ENCODE assay signal across 8 cellular contexts in the genomic region with DNA sequence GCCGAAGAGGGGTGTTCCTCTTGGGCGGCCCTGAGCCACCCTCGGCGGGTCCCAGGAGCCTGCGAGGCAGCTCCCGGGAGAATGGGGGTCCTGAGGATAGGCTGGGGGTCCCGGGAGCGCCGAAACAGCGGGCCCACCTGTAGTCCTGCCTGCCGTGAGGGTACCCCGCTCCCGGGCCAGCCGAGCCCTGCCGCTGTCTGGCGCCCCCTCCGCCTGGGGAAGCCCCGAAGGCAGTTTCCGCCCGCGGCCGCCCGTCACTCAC. TPM values are rescaled to one million over a fixed set of nuclear protein-coding genes. Genes with fewer than 3 reads are reported as not detected.
DNase-seq lines count a peak whose midpoint lies in the region; ATAC-seq and TF ChIP-seq lines count a peak whose summit lies in the region.

No MANE protein-coding gene starts in this region.

- H3K4me3 ChIP-seq in body of pancreas: peak overlapping the region; percentile 86 to 99
- H3K4me3 ChIP-seq in lower lobe of right lung: peak overlapping the region; percentile 88
- H3K4me3 ChIP-seq in uterus: peak overlapping the region; percentile 79 to 85

- DNase-seq in body of pancreas (no peak), lower lobe of right lung (no peak), uterus (no peak), sciatic nerve (ENCODE audit: low spot score) (no peak)

- WGBS in body of pancreas, 2 donors: 0% methylated on average over 23 of the region's 23 CpGs; no CpG with 5 or more reads in 1 of the 2 donors

- no peaks in the 10 kb centered on the region for H3K27me3 ChIP-seq in body of pancreas
- H3K27me3 ChIP-seq in lower lobe of right lung (ENCODE audit: low read depth): no peaks in the 10 kb centered on the region
- H3K27me3 ChIP-seq in uterus: no peaks in the 10 kb centered on the region

- H3K9me3 ChIP-seq in body of pancreas (no peaks in the 10 kb centered on the region), lower lobe of right lung (no peaks in the 10 kb centered on the region), uterus (no peaks in the 10 kb centered on the region)

- peak overlapping the region; percentile 96 to 99 (median 97) for H3K27ac ChIP-seq in body of pancreas
- H3K27ac ChIP-seq in lower lobe of right lung: peak overlapping the region; percentile 97
- peak overlapping the region; percentile 98 to 100 for H3K27ac ChIP-seq in uterus

- no peaks in the 10 kb centered on the region for H3K36me3 ChIP-seq in body of pancreas (replicated peaks in 1 of 2; ENCODE audit: insufficient read depth in 1 of 2, low read depth in 2 of 2)
- peaks cover 5% of the 10 kb centered on the region for H3K36me3 ChIP-seq in lower lobe of right lung
- H3K36me3 ChIP-seq in uterus: no peaks in the 10 kb centered on the region

- intact Hi-C loops in body of pancreas (cut with DNase I) (no loop called here), lower lobe of right lung (cut with DNase I) (no loop called here), uterus (cut with DNase I; ENCODE audit: low total_unique reads) (no loop called here), sciatic nerve (cut with DNase I) (loop anchor here (10.0 kb wide), 1 partner anchor 300 kb away; no protein-coding TSS in a partner anchor)

- no peak for TF ChIP-seq CTCF in body of pancreas (IDR thresholded peaks at IDR 0.05)
- TF ChIP-seq CTCF in lower lobe of right lung (IDR thresholded peaks at IDR 0.05): no peak
- no peak for TF ChIP-seq CTCF in uterus (IDR thresholded peaks at IDR 0.05)

- peak; percentile 22 for ATAC-seq in GM18858 (IDR thresholded peaks at IDR 0.05; ENCODE audit: unreplicated experiment)
- peak; percentile 32 for ATAC-seq in HG03108 (IDR thresholded peaks at IDR 0.05; ENCODE audit: unreplicated experiment)
- no peak for ATAC-seq in body of pancreas
- ATAC-seq in lower lobe of right lung: peak; percentile 41 to 43
- ATAC-seq in HG03469 (IDR thresholded peaks at IDR 0.05; ENCODE audit: unreplicated experiment): no peak
- no peak for ATAC-seq in sciatic nerve
- ATAC-seq in HG02610 (IDR thresholded peaks at IDR 0.05; ENCODE audit: unreplicated experiment): no peak

- H3K4me1 ChIP-seq in body of pancreas: peaks cover 47% of the 10 kb centered on the region
- peaks cover 32% of the 10 kb centered on the region for H3K4me1 ChIP-seq in lower lobe of right lung
- peaks cover 3 to 10% of the 10 kb centered on the region in 2 donors for H3K4me1 ChIP-seq in uterus

- TF ChIP-seq POLR2A in body of pancreas (IDR thresholded peaks at IDR 0.05) (no peak), uterus (IDR thresholded peaks at IDR 0.05) (no peak)

RNA-seq across cellular contexts. Expression of gene SPATA2, which starts 0.3 kb away (rescaled TPM):
- 1 to 10 TPM; 3.9 to 7.3 TPM for total RNA-seq in body of pancreas
- total RNA-seq in lower lobe of right lung: 7.2 TPM
- 1 to 10 TPM; 2.4 to 9.2 (median 3.5) TPM for total RNA-seq in uterus
- total RNA-seq in sciatic nerve: 8.2 TPM

RNA-seq across cellular contexts. Expression of gene RNF114, which starts 21.1 kb away (rescaled TPM):
- total RNA-seq in body of pancreas: 100 to 1,000 TPM in 1 of 2 donors, 10 to 100 TPM in 1; 82.0 to 181 TPM
- 63.0 TPM for total RNA-seq in lower lobe of right lung
- total RNA-seq in uterus: 100 to 1,000 TPM in 2 of 4 donors, 10 to 100 TPM in 2; 37.6 to 118 (median 88.0) TPM
- total RNA-seq in sciatic nerve: 80.5 TPM

Comparison
In these comparisons a context has a peak if more than half of its experiments do, and no peak if none do; other contexts are left out.
1. ATAC-seq: peak in GM18858 (single experiment), HG03108 (single experiment) and lower lobe of right lung (2 of 2); none in body of pancreas (single experiment), HG03469 (single experiment), sciatic nerve (single experiment) and HG02610 (single experiment).
2. Peak in every context shown above with its lines, with median percentiles within 50 percentile points of each other: H3K27ac ChIP-seq and H3K4me3 ChIP-seq.